ENCODE assay signal across 8 cellular contexts in the genomic region with DNA sequence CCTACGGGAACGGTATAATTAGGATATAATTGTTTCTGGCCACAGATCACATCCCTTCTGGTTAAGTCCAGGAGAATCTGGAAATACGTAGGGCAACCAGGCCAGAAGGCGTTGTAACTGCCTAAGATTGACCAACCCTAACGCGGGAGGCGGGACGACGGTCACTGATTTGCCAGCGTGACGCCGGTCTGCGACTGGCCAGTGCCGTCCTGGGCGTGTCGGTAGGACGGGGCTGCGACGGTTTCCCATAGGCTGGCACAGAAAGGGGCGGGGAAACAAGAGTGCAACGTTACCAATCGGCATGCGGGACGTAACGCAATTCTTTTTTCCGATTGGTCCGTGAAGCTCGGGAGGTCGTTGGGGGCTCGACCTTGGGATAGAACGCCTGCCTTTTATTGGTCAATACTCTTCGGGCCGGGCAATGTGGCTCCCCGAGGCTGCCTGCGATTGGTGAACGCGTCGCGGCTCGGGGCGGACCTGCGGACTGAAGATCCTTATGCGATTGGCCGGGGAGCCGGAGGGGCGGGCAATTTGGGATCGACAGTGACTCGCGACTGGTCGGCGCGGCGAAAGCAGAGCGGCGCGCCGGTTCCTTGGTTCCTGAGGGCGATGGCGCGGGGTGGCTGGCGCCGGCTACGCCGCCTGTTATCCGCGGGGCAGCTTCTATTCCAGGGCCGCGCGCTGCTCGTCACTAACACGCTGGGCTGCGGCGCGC. TPM values are rescaled to one million over a fixed set of nuclear protein-coding genes. Genes with fewer than 3 reads are reported as not detected.
A peak's percentile ranks its signal among the peaks of the same experiment; 100 is the strongest.
DNase-seq lines count a peak whose midpoint lies in the region; ATAC-seq and TF ChIP-seq lines count a peak whose summit lies in the region.

A gene (plus strand): TSS at position 546 of the 715 bp plus-strand sequence. CDS start 64 bp downstream, at position 610.

- H3K4me3 ChIP-seq in mucosa of rectum (ENCODE audit: low read length in 2 of 2): peak within 1 kb of the TSS; percentile 72 to 88

- H3K27ac ChIP-seq in mucosa of rectum (ENCODE audit: low read depth in 2 of 2, low read length in 2 of 2): peak within 1 kb of the TSS; percentile 89 to 94

- ATAC-seq in GM21717 (IDR thresholded peaks at IDR 0.05; ENCODE audit: unreplicated experiment): peak; percentile 69
- peak; percentile 93 for ATAC-seq in activated T-cell treated with anti-CD3 and anti-CD28 coated beads, Interleukin-2, amount 50 U/mL, for 4 hours

- H3K36me3 Mint-ChIP-seq in activated T-cell treated with anti-CD3 and anti-CD28 coated beads, Interleukin-2, amount 50 U/mL, for 4 hours (ENCODE audit: insufficient read depth): no peaks in the 10 kb centered on the region

- no peaks in the 10 kb centered on the region for H3K27me3 Mint-ChIP-seq in activated T-cell treated with anti-CD3 and anti-CD28 coated beads, Interleukin-2, amount 50 U/mL, for 4 hours (ENCODE audit: low read depth)

- H3K4me1 ChIP-seq in mucosa of rectum (ENCODE audit: control insufficient read depth in 2 of 2, insufficient read depth in 2 of 2, low read length in 2 of 2): peaks cover 13 to 14% of the 10 kb centered on the region in 2 donors

- DNase-seq in DMS153 (lab: John Stamatoyannopoulos, UW) (peak; percentile 100), KBM-7 (peak; percentile 100), erythroblast (lab: John Stamatoyannopoulos, UW) (peak; percentile 100)
- DNase-seq in activated T-cell treated with anti-CD3 and anti-CD28 coated beads, Interleukin-2, amount 50 U/mL, for 4 hours: peak; percentile 96
- DNase-seq in stimulated activated CD8-positive, alpha-beta memory T cell treated with anti-CD3 and anti-CD28 coated beads, Interleukin-4, amount 100 ng/mL, for 48 hours: peak; percentile 98

- H3K9me3 ChIP-seq in mucosa of rectum (ENCODE audit: control insufficient read depth in 2 of 2, low read length in 2 of 2): no peaks in the 10 kb centered on the region

- no peaks in the 10 kb centered on the region for H3K27me3 ChIP-seq in mucosa of rectum (ENCODE audit: control insufficient read depth in 2 of 2, insufficient read depth in 2 of 2, low read length in 2 of 2)

- TF ChIP-seq POLR2A in erythroblast (IDR thresholded peaks at IDR 0.05; ENCODE audit: low read length): peak; percentile 69

- peaks cover 6 to 11% of the 10 kb centered on the region in 2 donors for H3K36me3 ChIP-seq in mucosa of rectum (ENCODE audit: control insufficient read depth in 2 of 2, insufficient read depth in 2 of 2, low read length in 2 of 2)

- peak within 1 kb of the TSS; percentile 86 for H3K4me3 Mint-ChIP-seq in activated T-cell treated with anti-CD3 and anti-CD28 coated beads, Interleukin-2, amount 50 U/mL, for 4 hours

- peak within 1 kb of the TSS; percentile 84 to 87 for H3K9ac ChIP-seq in mucosa of rectum (ENCODE audit: low read depth in 1 of 2, low read length in 2 of 2)

- no peaks in the 10 kb centered on the region for H3K9me3 Mint-ChIP-seq in activated T-cell treated with anti-CD3 and anti-CD28 coated beads, Interleukin-2, amount 50 U/mL, for 4 hours

- in situ Hi-C loops in KBM-7 (cut with MboI; ENCODE audit: low pct_unique_long_range_greater_than_20kb, low sequenced_read_pairs): no loop called here

- peaks cover 23% of the 10 kb centered on the region for H3K4me1 Mint-ChIP-seq in activated T-cell treated with anti-CD3 and anti-CD28 coated beads, Interleukin-2, amount 50 U/mL, for 4 hours (ENCODE audit: low read depth)

TF ChIP-seq in PFSK-1, 5 proteins besides CTCF, POLR2A, EP300 and RAD21:
- TF ChIP-seq TAF1 (IDR thresholded peaks at IDR 0.05; ENCODE audit: borderline replicate concordance, insufficient read depth, low read length) (peak; percentile 79; the same call in 1 of the 2 replicates), SIN3A (IDR thresholded peaks at IDR 0.05; ENCODE audit: borderline replicate concordance, insufficient read depth, low read length) (no peak), FOXP2 (optimal IDR thresholded peaks at IDR 0.05; ENCODE audit: borderline replicate concordance, extremely low read depth, extremely low read length, insufficient read depth) (peak; percentile 72), POLR2AphosphoS5 (IDR thresholded peaks at IDR 0.05; ENCODE audit: low read depth, low read length) (peak; percentile 61)
- TF ChIP-seq, protein P1, sequence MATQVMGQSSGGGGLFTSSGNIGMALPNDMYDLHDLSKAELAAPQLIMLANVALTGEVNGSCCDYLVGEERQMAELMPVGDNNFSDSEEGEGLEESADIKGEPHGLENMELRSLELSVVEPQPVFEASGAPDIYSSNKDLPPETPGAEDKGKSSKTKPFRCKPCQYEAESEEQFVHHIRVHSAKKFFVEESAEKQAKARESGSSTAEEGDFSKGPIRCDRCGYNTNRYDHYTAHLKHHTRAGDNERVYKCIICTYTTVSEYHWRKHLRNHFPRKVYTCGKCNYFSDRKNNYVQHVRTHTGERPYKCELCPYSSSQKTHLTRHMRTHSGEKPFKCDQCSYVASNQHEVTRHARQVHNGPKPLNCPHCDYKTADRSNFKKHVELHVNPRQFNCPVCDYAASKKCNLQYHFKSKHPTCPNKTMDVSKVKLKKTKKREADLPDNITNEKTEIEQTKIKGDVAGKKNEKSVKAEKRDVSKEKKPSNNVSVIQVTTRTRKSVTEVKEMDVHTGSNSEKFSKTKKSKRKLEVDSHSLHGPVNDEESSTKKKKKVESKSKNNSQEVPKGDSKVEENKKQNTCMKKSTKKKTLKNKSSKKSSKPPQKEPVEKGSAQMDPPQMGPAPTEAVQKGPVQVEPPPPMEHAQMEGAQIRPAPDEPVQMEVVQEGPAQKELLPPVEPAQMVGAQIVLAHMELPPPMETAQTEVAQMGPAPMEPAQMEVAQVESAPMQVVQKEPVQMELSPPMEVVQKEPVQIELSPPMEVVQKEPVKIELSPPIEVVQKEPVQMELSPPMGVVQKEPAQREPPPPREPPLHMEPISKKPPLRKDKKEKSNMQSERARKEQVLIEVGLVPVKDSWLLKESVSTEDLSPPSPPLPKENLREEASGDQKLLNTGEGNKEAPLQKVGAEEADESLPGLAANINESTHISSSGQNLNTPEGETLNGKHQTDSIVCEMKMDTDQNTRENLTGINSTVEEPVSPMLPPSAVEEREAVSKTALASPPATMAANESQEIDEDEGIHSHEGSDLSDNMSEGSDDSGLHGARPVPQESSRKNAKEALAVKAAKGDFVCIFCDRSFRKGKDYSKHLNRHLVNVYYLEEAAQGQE (IDR thresholded peaks at IDR 0.05; ENCODE audit: insufficient read depth in 1 of 2, low read depth in 2 of 2, low read length in 2 of 2): no peak

RNA-seq across cellular contexts. Expression of the gene that starts here (rescaled TPM):
- polyA plus RNA-seq in PFSK-1 (2012; ENCODE audit: insufficient read length, low read depth): 30.6 TPM
- 10 to 100 TPM; 33.9 to 39.7 (median 35.7) TPM for total RNA-seq in activated T-cell treated with anti-CD3 and anti-CD28 coated beads, Interleukin-2, amount 50 U/mL, for 4 hours

Comparison
In these comparisons a context has a peak if more than half of its experiments do, and no peak if none do; other contexts are left out.
1. Peak in every context shown above with its lines: DNase-seq, ATAC-seq, H3K4me3 ChIP-seq and H3K27ac ChIP-seq.